ENCODE assay signal across 8 cellular contexts in genomic region chrX:154370300-154370881, GRCh38. TPM values are rescaled to one million over a fixed set of nuclear protein-coding genes. Genes with fewer than 3 reads are reported as not detected.
DNase-seq lines count a peak whose midpoint lies in the region; ATAC-seq and TF ChIP-seq lines count a peak whose summit lies in the region.

No MANE protein-coding gene starts in this region.

- DNase-seq in HuH-7 (ENCODE audit: low spot score), result peak; percentile 15
- peak in 1 of 2 donors; percentile 49 for DNase-seq in cardiac fibroblast (ENCODE audit: low read depth in 2 of 2)
- no peak for DNase-seq in mesendoderm
- DNase-seq in GF-D8 (lab: John Stamatoyannopoulos, UW), result no peak
- DNase-seq in NCI-H524 treated with DMSO at 0.1 percent for 48 hours (lab: John Stamatoyannopoulos, UW), result no peak
- no peak for DNase-seq in iPS-NIHi7 (ENCODE audit: extremely low spot score)

- H3K18ac ChIP-seq in mesendoderm (ENCODE audit: low read length), result peak overlapping the region; percentile 97

- no peak overlapping the region for H2BK15ac ChIP-seq in mesendoderm (replicated peaks; ENCODE audit: low read depth)

- H4K5ac ChIP-seq in mesendoderm (ENCODE audit: low read length), result no peak overlapping the region

- H3K23ac ChIP-seq in mesendoderm (ENCODE audit: low read length), result peak overlapping the region; percentile 80

- TF ChIP-seq CTCF in C4-2B (conservative IDR thresholded peaks at IDR 0.05) (no peak), cardiac fibroblast (IDR thresholded peaks at IDR 0.05; ENCODE audit: low read depth, low read length) (no peak)

- no CpG with 5 or more reads among the region's 52 CpGs for WGBS in mesendoderm (ENCODE audit: extremely low coverage, insufficient coverage, low lambda C conversion rate)

- H3K4me3 ChIP-seq in cardiac fibroblast (replicated peaks in 1 of 2; ENCODE audit: low read depth in 2 of 2, low read length in 2 of 2) (peak overlapping the region; percentile 84 to 87), mesendoderm (ENCODE audit: low read length) (peak overlapping the region; percentile 97)

- peak overlapping the region; percentile 77 for H3K4me2 ChIP-seq in mesendoderm (ENCODE audit: low read length)

- no peaks in the 10 kb centered on the region for H3K27me3 ChIP-seq in mesendoderm (ENCODE audit: insufficient read depth, low read length, poor library complexity)

- H4K8ac ChIP-seq in mesendoderm (ENCODE audit: low read depth, low read length), result no peak overlapping the region

- peak overlapping the region; percentile 99 for H3K9ac ChIP-seq in mesendoderm (ENCODE audit: low read length)

- H3K27ac ChIP-seq in C4-2B (peak overlapping the region; percentile 52), mesendoderm (ENCODE audit: low read depth, low read length) (peak overlapping the region; percentile 86)

- H3K79me2 ChIP-seq in mesendoderm (ENCODE audit: control insufficient read depth, insufficient read depth, low read length), result peaks cover 47% of the 10 kb centered on the region

- H3K36me3 ChIP-seq in mesendoderm (ENCODE audit: control insufficient read depth, insufficient read depth, low read length), result peaks cover 13% of the 10 kb centered on the region

- peak overlapping the region; percentile 95 for H3K4ac ChIP-seq in mesendoderm (ENCODE audit: low read depth, low read length)

- no peak overlapping the region for H2BK5ac ChIP-seq in mesendoderm (ENCODE audit: low read length)

- H3K79me1 ChIP-seq in mesendoderm (ENCODE audit: low read length), result peaks cover 2% of the 10 kb centered on the region

- peak overlapping the region; percentile 69 for H2BK120ac ChIP-seq in mesendoderm (ENCODE audit: low read depth, low read length)

- ATAC-seq in GM18909 (IDR thresholded peaks at IDR 0.05; ENCODE audit: poor library complexity, unreplicated experiment), result no peak

- peak overlapping the region; percentile 98 for H3K56ac ChIP-seq in mesendoderm (ENCODE audit: low read length)

- no peaks in the 10 kb centered on the region for H3K4me1 ChIP-seq in mesendoderm (ENCODE audit: control insufficient read depth, low read depth, low read length)

- no peak overlapping the region for H2AK5ac ChIP-seq in mesendoderm (ENCODE audit: low read length)

RNA-seq across cellular contexts. Expression of gene FLNA, which starts 4.0 kb away (rescaled TPM):
- 552 TPM for polyA plus RNA-seq in mesendoderm (2013, experiment 1 of 2)
- polyA plus RNA-seq in mesendoderm (2013, experiment 2 of 2), result 515 TPM

RNA-seq across cellular contexts. Expression of gene EMD, which starts 8.7 kb away (rescaled TPM):
- 45.5 TPM for polyA plus RNA-seq in mesendoderm (2013, experiment 1 of 2)
- 46.7 TPM for polyA plus RNA-seq in mesendoderm (2013, experiment 2 of 2)

RNA-seq across cellular contexts. Expression of gene RPL10, which starts 27.8 kb away (rescaled TPM):
- polyA plus RNA-seq in mesendoderm (2013, experiment 1 of 2), result 3,546 TPM
- 3,495 TPM for polyA plus RNA-seq in mesendoderm (2013, experiment 2 of 2)

RNA-seq across cellular contexts. Expression of gene DNASE1L1, which starts 38.7 kb away (rescaled TPM):
- 3.5 TPM for polyA plus RNA-seq in mesendoderm (2013, experiment 1 of 2)
- 3.4 TPM for polyA plus RNA-seq in mesendoderm (2013, experiment 2 of 2)

RNA-seq across cellular contexts. Expression of gene TAFAZZIN, which starts 40.9 kb away (rescaled TPM):
- polyA plus RNA-seq in mesendoderm (2013, experiment 1 of 2), result 10.0 TPM
- 9.7 TPM for polyA plus RNA-seq in mesendoderm (2013, experiment 2 of 2)
